ENCODE assay signal across 8 cellular contexts in the genomic region with DNA sequence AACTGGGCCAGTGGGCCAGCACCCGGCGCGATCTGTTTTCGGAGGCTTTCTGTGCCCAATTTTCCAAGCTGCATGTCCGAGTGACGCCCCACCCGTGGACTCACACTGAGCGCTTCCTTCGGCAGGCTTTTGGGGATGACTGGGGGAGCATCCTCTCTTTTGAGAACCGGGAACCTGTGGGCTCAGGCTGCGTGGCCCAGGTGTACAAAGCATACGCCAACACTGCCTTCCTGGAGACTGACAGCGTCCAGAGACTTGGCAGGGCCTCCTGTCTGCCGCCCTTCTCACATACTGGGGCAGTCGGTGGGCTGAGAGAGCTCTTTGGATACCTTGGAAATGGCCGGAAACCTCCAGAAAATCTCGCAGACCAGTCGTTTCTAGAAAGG. TPM values are rescaled to one million over a fixed set of nuclear protein-coding genes. Genes with fewer than 3 reads are reported as not detected.
DNase-seq lines count a peak whose midpoint lies in the region; TF ChIP-seq lines count a peak whose summit lies in the region.

No MANE protein-coding gene starts in this region.

- peaks cover 17% of the 10 kb centered on the region for H3K4me1 ChIP-seq in HUES6 (ENCODE audit: control insufficient read depth, insufficient read depth, low read length)
- H3K4me1 ChIP-seq in adipocyte (ENCODE audit: control insufficient read depth, insufficient read depth, low read length) = peaks cover 24% of the 10 kb centered on the region
- H3K4me1 ChIP-seq in stomach = peaks cover 25 to 38% (median 32%) of the 10 kb centered on the region in 4 donors

- H3K27me3 ChIP-seq in HUES6 (ENCODE audit: control insufficient read depth, insufficient read depth, low read length) (peaks cover 12% of the 10 kb centered on the region; the same call in 1 of the 2 replicates), adipocyte (replicated peaks; ENCODE audit: control insufficient read depth, insufficient read depth, low read length) (no peaks in the 10 kb centered on the region), stomach (no peaks in the 10 kb centered on the region)

- no peak for TF ChIP-seq POLR2A in stomach (IDR thresholded peaks at IDR 0.05)

- 19 to 29% (median 22%) methylated on average over 9 to 18 of the region's 18 CpGs for WGBS in stomach, 5 donors

- intact Hi-C loops in stomach (cut with DNase I; ENCODE audit: low total_unique reads) = no loop called here

- no peak overlapping the region for H3K27ac ChIP-seq in HUES6 (ENCODE audit: low read depth, low read length)
- peak overlapping the region; percentile 27 to 94 (median 90) for H3K27ac ChIP-seq in stomach

- H3K36me3 ChIP-seq in HUES6 (ENCODE audit: control insufficient read depth, insufficient read depth, low read length) (no peaks in the 10 kb centered on the region), adipocyte (ENCODE audit: control insufficient read depth, insufficient read depth, low read length, severe bottlenecking) (peaks cover 6% of the 10 kb centered on the region), stomach (peaks cover 0 to 19% (median 12%) of the 10 kb centered on the region in 4 donors)

- no peak for TF ChIP-seq EP300 in stomach (IDR thresholded peaks at IDR 0.05)

- DNase-seq in adipocyte (ENCODE audit: low read depth) = no peak
- peak; percentile 41 for DNase-seq in stomach
- no peak for DNase-seq in Ammon's horn (ENCODE audit: low spot score)
- DNase-seq in NCI-H187 (lab: John Stamatoyannopoulos, UW) = no peak
- no peak for DNase-seq in NCI-H524 (lab: John Stamatoyannopoulos, UW)
- no peak for DNase-seq in mucosa of gallbladder (ENCODE audit: low spot score)

- H3K4me3 ChIP-seq in HUES6 (ENCODE audit: low read depth, low read length) (peak overlapping the region; percentile 88), adipocyte (ENCODE audit: low read length) (peak overlapping the region; percentile 84), iPS-18c (ENCODE audit: insufficient read depth, low read depth, low read length) (peak overlapping the region; percentile 66), stomach (peak overlapping the region; percentile 71 to 85 (median 75))

- TF ChIP-seq CTCF in stomach (IDR thresholded peaks at IDR 0.05) = no peak

- H3K9me3 ChIP-seq in HUES6 (ENCODE audit: control insufficient read depth, insufficient read depth, low read depth, low read length) = no peaks in the 10 kb centered on the region
- H3K9me3 ChIP-seq in adipocyte (ENCODE audit: control insufficient read depth, low read length) = no peaks in the 10 kb centered on the region
- no peaks in the 10 kb centered on the region for H3K9me3 ChIP-seq in iPS-18c (ENCODE audit: control insufficient read depth, insufficient read depth, low read length)
- no peaks in the 10 kb centered on the region for H3K9me3 ChIP-seq in stomach

- H3K9ac ChIP-seq in HUES6 (ENCODE audit: low read length) (no peak overlapping the region), adipocyte (ENCODE audit: low read length) (peak overlapping the region; percentile 87)

RNA-seq across cellular contexts. Expression of a gene that starts 1.0 kb away (rescaled TPM):
- total RNA-seq in stomach = 10 to 100 TPM in 4 of 5 donors, 1 to 10 TPM in 1; 2.7 to 62.3 (median 22.0) TPM
- polyA plus RNA-seq in stomach = 10 to 100 TPM in 2 of 3 donors, 1 to 10 TPM in 1; 8.7 to 20.9 (median 10.5) TPM
- 22.4 TPM for total RNA-seq in mucosa of gallbladder

RNA-seq across cellular contexts. Expression of a gene that starts 22.7 kb away (rescaled TPM):
- total RNA-seq in stomach (100 to 1,000 TPM in 1 of 5 donors, 10 to 100 TPM in 4; 25.2 to 104 (median 89.3) TPM), mucosa of gallbladder (224 TPM)
- polyA plus RNA-seq in stomach = 100 to 1,000 TPM; 311 to 608 (median 464) TPM

RNA-seq across cellular contexts. Expression of a gene that starts 33.1 kb away (rescaled TPM):
- total RNA-seq in stomach = 10 to 100 TPM in 1 of 5 donors, 1 to 10 TPM in 4; 4.1 to 17.8 (median 6.2) TPM
- polyA plus RNA-seq in stomach = 10 to 100 TPM in 1 of 3 donors, 1 to 10 TPM in 2; 1.8 to 11.5 (median 8.3) TPM
- total RNA-seq in mucosa of gallbladder = 14.0 TPM
